In genomic region chr17:2602597-2603017, GRCh38 we compare ENCODE assay signal across 1 cellular context.
TF ChIP-seq lines count a peak whose summit lies in the region.

No MANE protein-coding gene starts in this region.

TF ChIP-seq in SK-N-SH, 30 proteins besides CTCF, POLR2A, EP300 and RAD21 (continued from another document):
- no peak for TF ChIP-seq USF2 (IDR thresholded peaks at IDR 0.05; ENCODE audit: borderline replicate concordance, low read depth, low read length)
- no peak for TF ChIP-seq ELF1 (IDR thresholded peaks at IDR 0.05)
- no peak for TF ChIP-seq FOSL2 (IDR thresholded peaks at IDR 0.05; ENCODE audit: borderline replicate concordance, low read depth)
- TF ChIP-seq NFIC (IDR thresholded peaks at IDR 0.05; ENCODE audit: borderline replicate concordance): no peak
